ENCODE assay signal across 9 cellular contexts in the genomic region with DNA sequence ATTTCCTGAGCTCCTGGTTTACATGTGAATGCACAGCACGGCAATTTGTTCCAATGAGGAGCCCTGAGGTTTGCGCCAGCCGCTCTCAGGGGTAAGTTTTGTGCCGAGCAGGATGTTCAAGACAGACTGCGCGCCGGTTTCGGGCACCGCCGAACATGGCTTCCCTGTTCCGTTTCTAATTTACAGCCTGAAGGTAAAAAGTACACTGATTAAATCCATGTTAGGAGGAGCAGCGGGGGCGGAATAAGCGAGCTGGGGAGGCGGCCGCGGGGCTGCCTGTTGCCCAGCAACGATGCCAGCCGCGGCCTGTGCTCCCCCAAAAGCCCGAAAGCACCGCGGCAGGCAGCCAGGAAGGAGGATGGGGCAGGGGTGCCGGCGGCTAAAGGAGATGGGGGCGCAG. TPM values are rescaled to one million over a fixed set of nuclear protein-coding genes. Genes with fewer than 3 reads are reported as not detected.
DNase-seq lines count a peak whose midpoint lies in the region; ATAC-seq and TF ChIP-seq lines count a peak whose summit lies in the region.
"Had no signal": no experiment of that assay in that cellular context is flagged by ENCODE, and none has a peak within 500 bp of the region (broad histone marks: within the 10 kb centered on the region; RNA-seq: fewer than 3 reads in every experiment).

No MANE protein-coding gene starts in this region.

- no peak overlapping the region for H3K27ac ChIP-seq in CD4-positive, alpha-beta T cell (ENCODE audit: low read depth, low read length)
- H3K27ac ChIP-seq in caudate nucleus (ENCODE audit: low read depth, low read length): peak overlapping the region; percentile 99
- H3K27ac ChIP-seq: PC-9 had no signal

- CTCF ChIA-PET in CD4-positive, alpha-beta T cell (lab: Charles Lee): interaction anchor here (0.6 to 1.5 kb wide), 15 partner anchors 8 to 450 kb away, joined by 3 to 10 read pairs (median 4); a partner anchor contains a TSS

- intact Hi-C loops in CD4-positive, alpha-beta T cell (cut with DNase I, micrococcal nuclease): loop anchor here in 1 of 2 experiments (2.0 kb wide), 1 partner anchor 291 kb away; no protein-coding TSS in a partner anchor

- H3K27me3 Mint-ChIP-seq in CD4-positive, alpha-beta T cell: peaks cover 46% of the 10 kb centered on the region

- no peak for TF ChIP-seq CTCF in CD4-positive, alpha-beta T cell (IDR thresholded peaks at IDR 0.05)
- TF ChIP-seq CTCF in GM13977 (IDR thresholded peaks at IDR 0.05; ENCODE audit: extremely low read depth, insufficient read depth, missing control alignments): no peak

- DNase-seq in CD4-positive, alpha-beta T cell: no peak
- DNase-seq in GM13977 (ENCODE audit: low spot score) (peak; percentile 37), caudate nucleus (lab: John Stamatoyannopoulos, UW) (peak in 44 of 61 donors; percentile 27 to 84 (median 58)), nucleus accumbens (lab: John Stamatoyannopoulos, UW) (peak in 34 of 56 donors; percentile 21 to 84 (median 57)), RKO (ENCODE audit: low spot score) (no peak), MV-4-11 (lab: John Stamatoyannopoulos, UW) (no peak), KG1 (lab: John Stamatoyannopoulos, UW) (no peak)

- peak overlapping the region; percentile 73 for H3K4me3 Mint-ChIP-seq in CD4-positive, alpha-beta T cell

- peaks cover 22% of the 10 kb centered on the region for H3K27me3 ChIP-seq in CD4-positive, alpha-beta T cell (ENCODE audit: control insufficient read depth, insufficient read depth, low read length)

- H3K9me3 ChIP-seq in CD4-positive, alpha-beta T cell (ENCODE audit: control insufficient read depth, low read length): no peaks in the 10 kb centered on the region

- peak; percentile 16 for ATAC-seq in CD4-positive, alpha-beta T cell (ENCODE audit: poor library complexity)
- no peak for ATAC-seq in HG02610 (IDR thresholded peaks at IDR 0.05; ENCODE audit: unreplicated experiment)

- no peaks in the 10 kb centered on the region for H3K9me3 Mint-ChIP-seq in CD4-positive, alpha-beta T cell

- H3K27ac Mint-ChIP-seq in CD4-positive, alpha-beta T cell: no peak overlapping the region

- in situ Hi-C loops in GM13977 (cut with MboI; ENCODE audit: low pct_unique_long_range_greater_than_20kb, low sequenced_read_pairs, unreplicated experiment): no loop called here

- H3K36me3 Mint-ChIP-seq in CD4-positive, alpha-beta T cell (ENCODE audit: low read depth): no peaks in the 10 kb centered on the region

- H3K4me1 Mint-ChIP-seq in CD4-positive, alpha-beta T cell (ENCODE audit: low read depth): peaks cover 13% of the 10 kb centered on the region

- POLR2A ChIA-PET in CD4-positive, alpha-beta T cell (lab: Charles Lee): interaction anchor here (1.0 to 1.9 kb wide), 3 partner anchors 72 to 329 kb away, joined by 5 to 7 read pairs (median 6); a partner anchor contains a TSS

RNA-seq across cellular contexts. Expression of a gene that starts 6.4 kb away (rescaled TPM):
- total RNA-seq in CD4-positive, alpha-beta T cell: not detected
- total RNA-seq: PC-9 had no signal

RNA-seq across cellular contexts. Expression of a gene that starts 11.0 kb away (rescaled TPM):
- under 1 TPM in 1 of 2 experiments, not detected in 1; 0.59 TPM for total RNA-seq in CD4-positive, alpha-beta T cell

RNA-seq across cellular contexts. Expression of a gene that starts 42.4 kb away (rescaled TPM):
- total RNA-seq in CD4-positive, alpha-beta T cell: 1 to 10 TPM; 4.4 to 5.3 TPM

RNA-seq across cellular contexts. Expression of a gene that starts 46.8 kb away (rescaled TPM):
- 1 to 10 TPM in 1 of 2 experiments, under 1 TPM in 1; 0.91 to 1.6 TPM for total RNA-seq in CD4-positive, alpha-beta T cell

RNA-seq across cellular contexts. Expression of a gene that starts 47.0 kb away (rescaled TPM):
- total RNA-seq in CD4-positive, alpha-beta T cell: 100 to 1,000 TPM; 119 to 132 TPM

Comparison
In these comparisons a context has a peak if more than half of its experiments do, and no peak if none do; other contexts are left out.
1. DNase-seq: peak in GM13977 (single experiment), caudate nucleus (44 of 61) and nucleus accumbens (34 of 56); none in CD4-positive, alpha-beta T cell (0 of 10), RKO (single experiment), MV-4-11 (single experiment) and KG1 (single experiment).